Comparison of ENCODE assay signal across 7 cellular contexts in the genomic region with DNA sequence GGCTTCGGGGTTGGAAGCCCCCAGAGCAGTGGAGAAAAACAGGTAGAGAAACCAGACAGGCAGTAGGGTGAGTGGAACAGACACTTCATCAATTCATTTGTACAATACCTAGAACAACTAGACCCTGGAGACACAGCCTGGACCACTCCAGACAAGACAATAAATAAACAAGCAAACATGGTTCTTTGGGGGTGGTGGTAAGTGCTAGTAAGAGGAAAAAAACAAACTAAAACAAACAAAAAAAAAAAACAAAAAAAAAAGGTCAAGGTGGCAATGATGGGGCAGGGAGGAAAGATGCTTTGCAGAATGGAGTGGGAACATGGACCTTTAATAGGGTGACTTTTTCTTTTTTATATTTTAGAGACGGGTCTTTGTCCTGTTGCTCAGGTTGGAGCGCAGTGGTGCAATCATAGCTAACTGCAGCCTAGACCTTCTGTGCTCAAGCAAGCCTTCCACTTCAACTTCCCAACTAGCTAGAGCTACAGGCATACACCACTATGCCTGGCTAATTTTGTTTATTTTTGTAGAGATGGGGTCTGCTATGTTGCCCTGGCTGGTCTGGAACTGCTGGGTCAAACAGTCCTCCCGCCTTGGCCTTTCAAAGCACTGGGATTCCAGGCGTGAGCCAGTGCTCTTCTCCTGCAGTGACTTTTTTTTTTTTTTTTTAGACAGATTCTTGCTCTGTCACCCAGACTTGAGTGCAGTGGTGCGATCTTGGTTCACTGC. TPM values are rescaled to one million over a fixed set of nuclear protein-coding genes. Genes with fewer than 3 reads are reported as not detected.
DNase-seq lines count a peak whose midpoint lies in the region; ATAC-seq and TF ChIP-seq lines count a peak whose summit lies in the region.

No MANE protein-coding gene starts in this region.

- no peak for TF ChIP-seq CTCF in H9 (conservative IDR thresholded peaks at IDR 0.05)
- TF ChIP-seq CTCF in gastroesophageal sphincter (IDR thresholded peaks at IDR 0.05): peak in 1 of 4 experiments; percentile 1
- no peak for TF ChIP-seq CTCF in smooth muscle cell (IDR thresholded peaks at IDR 0.05; ENCODE audit: borderline replicate concordance, insufficient read depth, poor library complexity, severe bottlenecking)

- no peak for TF ChIP-seq POLR2A in gastroesophageal sphincter (IDR thresholded peaks at IDR 0.05)

- no peak for DNase-seq in H9
- no peak for DNase-seq in T-helper 17 cell
- DNase-seq in smooth muscle cell (lab: John Stamatoyannopoulos, UW; ENCODE audit: unreplicated experiment): no peak
- DNase-seq in OCI-M1 (lab: John Stamatoyannopoulos, UW): no peak
- DNase-seq in NCI-H446 treated with DMSO at 0.1 percent for 48 hours (lab: John Stamatoyannopoulos, UW): no peak

- H3T11ph ChIP-seq in H9 (ENCODE audit: low read length): no peak overlapping the region

- no peak overlapping the region for H2BK15ac ChIP-seq in H9 (ENCODE audit: low read depth, low read length)

- H3K9me3 Mint-ChIP-seq in H9: no peaks in the 10 kb centered on the region

- no peak for TF ChIP-seq EP300 in gastroesophageal sphincter (IDR thresholded peaks at IDR 0.05)

- no peak overlapping the region for H2BK12ac ChIP-seq in H9 (ENCODE audit: insufficient read length, low read depth, low read length)

- no peak overlapping the region for H2AFZ ChIP-seq in H9 (ENCODE audit: low read length)
- H2AFZ ChIP-seq in smooth muscle cell (ENCODE audit: low read depth): no peak overlapping the region

- peak overlapping the region; percentile 95 for H3K18ac ChIP-seq in H9 (ENCODE audit: insufficient read length, low read depth, low read length)

- no peak overlapping the region for H4K8ac ChIP-seq in H9 (replicated peaks; ENCODE audit: insufficient read length, low read depth, low read length)

- H3K27ac ChIP-seq in H9 (ENCODE audit: insufficient read length, low read depth, low read length) (no peak overlapping the region), gastroesophageal sphincter (peak overlapping the region; percentile 89 to 100 (median 98)), smooth muscle cell (ENCODE audit: low read depth) (peak overlapping the region; percentile 96)

- H3K36me3 Mint-ChIP-seq in H9 (ENCODE audit: insufficient read depth in 1 of 3, low read depth in 3 of 3) (peaks cover 6 to 25% (median 20%) of the 10 kb centered on the region in 3 experiments; a peak in 6 of 7 replicates), T-helper 17 cell (ENCODE audit: low read depth) (peaks cover 5% of the 10 kb centered on the region)

- H3K4me1 ChIP-seq in H9 (ENCODE audit: insufficient read depth, low read length): no peaks in the 10 kb centered on the region; the same call in 1 of the 2 replicates
- H3K4me1 ChIP-seq in gastroesophageal sphincter: peaks cover 0 to 48% (median 9%) of the 10 kb centered on the region in 3 donors
- peaks cover 9% of the 10 kb centered on the region for H3K4me1 ChIP-seq in smooth muscle cell (ENCODE audit: low read depth)

- ATAC-seq in T-helper 17 cell (no peak), gastroesophageal sphincter (no peak)
- ATAC-seq in activated CD4-positive, CD25-positive, alpha-beta regulatory T cell treated with anti-CD3 and anti-CD28 coated beads, Interleukin-2, amount 50 U/mL, for 24 hours: no peak

- H3K36me3 ChIP-seq in gastroesophageal sphincter: peaks cover 0 to 27% of the 10 kb centered on the region in 2 donors
- no peaks in the 10 kb centered on the region for H3K36me3 ChIP-seq in smooth muscle cell (ENCODE audit: low read depth)

- H3K23ac ChIP-seq in H9 (ENCODE audit: insufficient read length, low read depth, low read length): no peak overlapping the region

- H3K27me3 ChIP-seq in H9 (ENCODE audit: insufficient read depth, low read length) (no peaks in the 10 kb centered on the region; the same call in 1 of the 2 replicates), gastroesophageal sphincter (no peaks in the 10 kb centered on the region), smooth muscle cell (ENCODE audit: low read depth) (no peaks in the 10 kb centered on the region)

- H3K4me1 Mint-ChIP-seq in H9 (peaks cover 27% of the 10 kb centered on the region in 2 experiments), T-helper 17 cell (peaks cover 35% of the 10 kb centered on the region)

- H2BK20ac ChIP-seq in H9 (ENCODE audit: low read depth, low read length, poor library complexity, severe bottlenecking): no peak overlapping the region

- no CpG with 5 or more reads among the region's 6 CpGs for WGBS in H9 (ENCODE audit: extremely low coverage, insufficient read length, low lambda C conversion rate)
- 68 to 79% methylated on average over 2 to 4 of the region's 6 CpGs for WGBS in gastroesophageal sphincter (ENCODE audit: low coverage in 1 of 2), 2 donors
- 49% methylated on average over 6 of the region's 6 CpGs for WGBS in smooth muscle cell (ENCODE audit: low lambda C conversion rate)

- no peak overlapping the region for H2AK5ac ChIP-seq in H9 (ENCODE audit: insufficient read length, low read length)

- H3K4me3 Mint-ChIP-seq in H9 (peak overlapping the region; percentile 54 to 78), T-helper 17 cell (peak overlapping the region; percentile 98)

- H3K27ac Mint-ChIP-seq in H9 (peak overlapping the region in 1 of 3 experiments; percentile 46; a peak in 4 of 7 replicates), T-helper 17 cell (peak overlapping the region; percentile 99)

- peak overlapping the region; percentile 60 to 97 for H3K4me3 ChIP-seq in gastroesophageal sphincter
- H3K4me3 ChIP-seq in smooth muscle cell: peak overlapping the region; percentile 98

- H3K4me2 ChIP-seq in H9 (ENCODE audit: insufficient read depth, insufficient read length, low read length) (peak overlapping the region; percentile 35), smooth muscle cell (peak overlapping the region; percentile 93)

- H3K9ac ChIP-seq in H9 (ENCODE audit: extremely low read depth, insufficient read length, low read length): peak overlapping the region; percentile 19
- H3K9ac ChIP-seq in smooth muscle cell (ENCODE audit: low read depth): peak overlapping the region; percentile 99

- no peak overlapping the region for H4K91ac ChIP-seq in H9 (ENCODE audit: insufficient read length, low read depth, low read length)

- no peak overlapping the region for H2BK120ac ChIP-seq in H9 (ENCODE audit: low read depth, low read length, poor library complexity, severe bottlenecking)

- H3F3A ChIP-seq in smooth muscle cell (ENCODE audit: low read depth): peaks cover 31% of the 10 kb centered on the region

- H3K4ac ChIP-seq in H9 (ENCODE audit: low read depth, low read length): no peak overlapping the region; the same call in 1 of the 2 replicates

- H3K79me2 ChIP-seq in H9 (ENCODE audit: insufficient read depth, low read length) (no peaks in the 10 kb centered on the region), smooth muscle cell (ENCODE audit: low read depth) (peaks cover 20% of the 10 kb centered on the region)

- H3K23me2 ChIP-seq in H9 (ENCODE audit: insufficient read length, low read depth, low read length, poor library complexity, severe bottlenecking): peaks cover 35% of the 10 kb centered on the region

- no peak overlapping the region for H4K5ac ChIP-seq in H9 (ENCODE audit: insufficient read length, low read depth, low read length)

- H3K56ac ChIP-seq in H9 (ENCODE audit: insufficient read length, low read depth, low read length): no peak overlapping the region

- H2BK5ac ChIP-seq in H9 (ENCODE audit: insufficient read length, low read length): no peak overlapping the region

- peaks cover 8% of the 10 kb centered on the region for H3K27me3 Mint-ChIP-seq in H9 (ENCODE audit: low read depth)
- no peaks in the 10 kb centered on the region for H3K27me3 Mint-ChIP-seq in T-helper 17 cell

- H3K9me3 ChIP-seq in H9 (ENCODE audit: control insufficient read depth, low read depth, low read length) (no peaks in the 10 kb centered on the region), T-helper 17 cell (ENCODE audit: control insufficient read depth, low read length, poor library complexity, severe bottlenecking) (no peaks in the 10 kb centered on the region), gastroesophageal sphincter (no peaks in the 10 kb centered on the region), smooth muscle cell (replicated peaks; ENCODE audit: low read depth) (no peaks in the 10 kb centered on the region)

- H3K14ac ChIP-seq in H9 (ENCODE audit: insufficient read depth, low read length): peak overlapping the region; percentile 81; the same call in 1 of the 2 replicates

- H3K79me1 ChIP-seq in H9 (ENCODE audit: insufficient read depth, low read depth, low read length, poor library complexity, severe bottlenecking): no peaks in the 10 kb centered on the region

- H4K20me1 ChIP-seq in H9 (ENCODE audit: control insufficient read depth, insufficient read depth, insufficient read length) (no peaks in the 10 kb centered on the region), smooth muscle cell (ENCODE audit: low read depth) (peaks cover 24% of the 10 kb centered on the region)

RNA-seq across cellular contexts. Expression of gene JUNB, which starts 3.1 kb away (rescaled TPM):
- total RNA-seq in H9 (2021) (15.9 and 18.0 TPM in 2 replicates), T-helper 17 cell (1,000 to 10,000 TPM; 1,500 to 1,584 TPM), gastroesophageal sphincter (100 to 1,000 TPM in 3 of 4 donors, 10 to 100 TPM in 1; 99.3 to 614 (median 168) TPM), smooth muscle cell (687 and 756 TPM in 2 replicates)
- polyA plus RNA-seq in smooth muscle cell: 1,281 and 1,575 TPM in 2 replicates

RNA-seq across cellular contexts. Expression of gene PRDX2, which starts 7.2 kb away (rescaled TPM):
- total RNA-seq in H9 (2021) (468 and 485 TPM in 2 replicates), T-helper 17 cell (10 to 100 TPM; 92.6 to 97.0 TPM), gastroesophageal sphincter (100 to 1,000 TPM; 178 to 303 (median 227) TPM), smooth muscle cell (351 and 400 TPM in 2 replicates)
- polyA plus RNA-seq in smooth muscle cell: 371 and 391 TPM in 2 replicates

RNA-seq across cellular contexts. Expression of gene THSD8, which starts 7.5 kb away (rescaled TPM):
- total RNA-seq in H9 (2021) (45.8 and 48.1 TPM in 2 replicates), T-helper 17 cell (1 to 10 TPM in 1 of 2 donors, under 1 TPM in 1; 0.85 to 3.0 TPM), gastroesophageal sphincter (not detected), smooth muscle cell (not detected in 2 replicates)
- 8.0 and 10.1 TPM in 2 replicates for polyA plus RNA-seq in smooth muscle cell

RNA-seq across cellular contexts. Expression of gene RNASEH2A, which starts 12.0 kb away (rescaled TPM):
- total RNA-seq in H9 (2021) (79.5 and 86.0 TPM in 2 replicates), T-helper 17 cell (1 to 10 TPM; 3.1 to 5.7 TPM), gastroesophageal sphincter (1 to 10 TPM; 2.0 to 9.4 (median 3.7) TPM), smooth muscle cell (8.7 and 15.7 TPM in 2 replicates)
- 34.8 and 34.9 TPM in 2 replicates for polyA plus RNA-seq in smooth muscle cell

RNA-seq across cellular contexts. Expression of gene HOOK2, which starts 19.0 kb away (rescaled TPM):
- total RNA-seq in H9 (2021) (56.8 and 64.7 TPM in 2 replicates), T-helper 17 cell (10 to 100 TPM; 14.9 to 19.3 TPM), gastroesophageal sphincter (10 to 100 TPM; 13.5 to 24.1 (median 14.6) TPM), smooth muscle cell (16.7 and 20.5 TPM in 2 replicates)
- polyA plus RNA-seq in smooth muscle cell: 14.6 and 48.3 TPM in 2 replicates

Comparison
In these comparisons a context has a peak if more than half of its experiments do, and no peak if none do; other contexts are left out.
1. RNA of gene THSD8, which starts 7.5 kb away (total RNA-seq): 45.8 to 48.1 TPM in H9; 0.85 to 3.0 TPM in T-helper 17 cell, not detected in gastroesophageal sphincter and not detected in smooth muscle cell; every median in the first group is over 10 times any median in the second.